ENCODE assay signal across 11 cellular contexts in genomic region chr16:3262517-3262916, GRCh38. TPM values are rescaled to one million over a fixed set of nuclear protein-coding genes. Genes with fewer than 3 reads are reported as not detected.
DNase-seq lines count a peak whose midpoint lies in the region; ATAC-seq and TF ChIP-seq lines count a peak whose summit lies in the region.
"Had no signal": no experiment of that assay in that cellular context is flagged by ENCODE, and none has a peak within 500 bp of the region (broad histone marks: within the 10 kb centered on the region; RNA-seq: fewer than 3 reads in every experiment).

No MANE protein-coding gene starts in this region.

- intact Hi-C loops in CD14-positive monocyte (cut with micrococcal nuclease) = loop anchor here in 1 of 2 donors (5.0 kb wide), 1 partner anchor 195 kb away; no protein-coding TSS in a partner anchor
- intact Hi-C loops in activated T-helper 1 cell treated with anti-CD3 and anti-CD28 coated beads, Interleukin-12 subunit alpha, Interleukin-12 subunit beta, Interleukin-2, Interleukin-4 antibody, amounts not matched to agents 30 ng/mL and 10 ng/mL and 1 ng/mL, durations not matched to agents 14 hours and 24 hours and 36 hours (cut with micrococcal nuclease) = loop anchor here (10.0 kb wide), 1 partner anchor 352 kb away; the partner anchor contains the start of gene SLX4
- intact Hi-C loops in left ventricle myocardium superior (cut with micrococcal nuclease) = no loop called here

- peaks cover 83% of the 10 kb centered on the region for H3K4me1 Mint-ChIP-seq in CD14-positive monocyte
- peaks cover 20% of the 10 kb centered on the region for H3K4me1 Mint-ChIP-seq in activated T-helper 1 cell treated with anti-CD3 and anti-CD28 coated beads, Interleukin-12 subunit alpha, Interleukin-12 subunit beta, Interleukin-2, Interleukin-4 antibody, amounts not matched to agents 30 ng/mL and 10 ng/mL and 1 ng/mL, durations not matched to agents 14 hours and 24 hours and 36 hours (ENCODE audit: low read depth)
- peaks cover 11 to 42% (median 34%) of the 10 kb centered on the region in 4 donors for H3K4me1 Mint-ChIP-seq in naive thymus-derived CD8-positive, alpha-beta T cell

- H3K36me3 Mint-ChIP-seq in CD14-positive monocyte = peaks cover 12 to 23% of the 10 kb centered on the region in 2 donors
- H3K36me3 Mint-ChIP-seq in activated T-helper 1 cell treated with anti-CD3 and anti-CD28 coated beads, Interleukin-12 subunit alpha, Interleukin-12 subunit beta, Interleukin-2, Interleukin-4 antibody, amounts not matched to agents 30 ng/mL and 10 ng/mL and 1 ng/mL, durations not matched to agents 14 hours and 24 hours and 36 hours (ENCODE audit: low read depth) = peaks cover 15% of the 10 kb centered on the region
- H3K36me3 Mint-ChIP-seq in naive thymus-derived CD8-positive, alpha-beta T cell = peaks cover 0 to 17% (median 10%) of the 10 kb centered on the region in 3 donors

- peaks cover 2 to 35% (median 12%) of the 10 kb centered on the region in 7 donors for H3K9me3 Mint-ChIP-seq in CD14-positive monocyte
- peaks cover 18% of the 10 kb centered on the region for H3K9me3 Mint-ChIP-seq in activated T-helper 1 cell treated with anti-CD3 and anti-CD28 coated beads, Interleukin-12 subunit alpha, Interleukin-12 subunit beta, Interleukin-2, Interleukin-4 antibody, amounts not matched to agents 30 ng/mL and 10 ng/mL and 1 ng/mL, durations not matched to agents 14 hours and 24 hours and 36 hours
- H3K9me3 Mint-ChIP-seq in naive thymus-derived CD8-positive, alpha-beta T cell = peaks cover 0 to 7% (median 0%) of the 10 kb centered on the region in 9 donors

- peak overlapping the region; percentile 83; the same call in 1 of the 2 replicates for H3K27ac ChIP-seq in DND-41 (ENCODE audit: low read length)

- TF ChIP-seq CTCF in CD14-positive monocyte (IDR thresholded peaks at IDR 0.05) = no peak
- no peak for TF ChIP-seq CTCF in DND-41 (IDR thresholded peaks at IDR 0.05; ENCODE audit: borderline replicate concordance, extremely low read depth, low read length, poor library complexity, severe bottlenecking)

- peaks cover 0 to 6% (median 0%) of the 10 kb centered on the region in 3 donors for H3K27me3 Mint-ChIP-seq in CD14-positive monocyte (ENCODE audit: low read depth in 3 of 3)
- H3K27me3 Mint-ChIP-seq in activated T-helper 1 cell treated with anti-CD3 and anti-CD28 coated beads, Interleukin-12 subunit alpha, Interleukin-12 subunit beta, Interleukin-2, Interleukin-4 antibody, amounts not matched to agents 30 ng/mL and 10 ng/mL and 1 ng/mL, durations not matched to agents 14 hours and 24 hours and 36 hours (ENCODE audit: insufficient read depth) = peaks cover 3% of the 10 kb centered on the region
- H3K27me3 Mint-ChIP-seq in naive thymus-derived CD8-positive, alpha-beta T cell = peaks cover 0 to 3% (median 0%) of the 10 kb centered on the region in 5 donors

- peak overlapping the region; percentile 73; the same call in 1 of the 2 replicates for H2AFZ ChIP-seq in DND-41 (ENCODE audit: low read depth, low read length)

- peak overlapping the region; percentile 96 to 100 (median 98) for H3K27ac Mint-ChIP-seq in CD14-positive monocyte
- H3K27ac Mint-ChIP-seq in activated T-helper 1 cell treated with anti-CD3 and anti-CD28 coated beads, Interleukin-12 subunit alpha, Interleukin-12 subunit beta, Interleukin-2, Interleukin-4 antibody, amounts not matched to agents 30 ng/mL and 10 ng/mL and 1 ng/mL, durations not matched to agents 14 hours and 24 hours and 36 hours = peak overlapping the region; percentile 47
- peak overlapping the region; percentile 96 to 99 (median 98) for H3K27ac Mint-ChIP-seq in naive thymus-derived CD8-positive, alpha-beta T cell

- DNase-seq in CD14-positive monocyte (ENCODE audit: low spot score) = no peak
- DNase-seq in DND-41 = no peak
- no peak for DNase-seq in activated T-helper 1 cell treated with anti-CD3 and anti-CD28 coated beads, Interleukin-12 subunit alpha, Interleukin-12 subunit beta, Interleukin-2, Interleukin-4 antibody, amounts not matched to agents 30 ng/mL and 10 ng/mL and 1 ng/mL, durations not matched to agents 14 hours and 24 hours and 36 hours (ENCODE audit: low spot score)
- DNase-seq in naive thymus-derived CD8-positive, alpha-beta T cell = no peak
- no peak for DNase-seq in left ventricle myocardium superior
- DNase-seq: activated CD8-positive, alpha-beta memory T cell treated with anti-CD3 and anti-CD28 coated beads, Interleukin-2, amount 50 U/mL, for 48 hours; islet precursor cell; NCI-H146; NCI-H524 treated with DMSO at 0.1 percent for 48 hours had no signal

- no peaks in the 10 kb centered on the region for H3K9me3 ChIP-seq in DND-41 (ENCODE audit: insufficient read depth, low read length, severe bottlenecking)

- no peak for ATAC-seq in DND-41 (ENCODE audit: insufficient read depth, low read depth)
- ATAC-seq in naive thymus-derived CD8-positive, alpha-beta T cell = no peak
- ATAC-seq in HG03565 (IDR thresholded peaks at IDR 0.05; ENCODE audit: unreplicated experiment) = no peak
- ATAC-seq in left ventricle myocardium superior = no peak
- no peak for ATAC-seq in HG03469 (IDR thresholded peaks at IDR 0.05; ENCODE audit: unreplicated experiment)

- peak overlapping the region; percentile 90 for H3K9ac ChIP-seq in DND-41 (ENCODE audit: low read depth, low read length)

- peaks cover 16% of the 10 kb centered on the region for H3K79me2 ChIP-seq in DND-41 (ENCODE audit: insufficient read depth, low read length)

- peak overlapping the region in 1 of 2 experiments; percentile 80; a peak in 2 of 4 replicates for H3K4me3 ChIP-seq in DND-41 (ENCODE audit: low read depth in 1 of 2, low read length in 2 of 2)

- peak overlapping the region; percentile 78 for H3K4me2 ChIP-seq in DND-41 (ENCODE audit: insufficient read depth, low read length)

- H3K27me3 ChIP-seq in DND-41 (ENCODE audit: insufficient read depth, low read length, poor library complexity) = no peaks in the 10 kb centered on the region

- POLR2A ChIA-PET in naive thymus-derived CD8-positive, alpha-beta T cell (lab: Charles Lee) = interaction anchor here (0.6 to 4.1 kb wide), 19 partner anchors 8 to 247 kb away, joined by 3 to 56 read pairs (median 6); partner anchors contain the start of genes TIGD7, TNFRSF12A, ZNF200 and ZNF263

- H3K4me3 Mint-ChIP-seq in CD14-positive monocyte = peak overlapping the region in 1 of 2 donors; percentile 39
- peak overlapping the region; percentile 89 for H3K4me3 Mint-ChIP-seq in activated T-helper 1 cell treated with anti-CD3 and anti-CD28 coated beads, Interleukin-12 subunit alpha, Interleukin-12 subunit beta, Interleukin-2, Interleukin-4 antibody, amounts not matched to agents 30 ng/mL and 10 ng/mL and 1 ng/mL, durations not matched to agents 14 hours and 24 hours and 36 hours
- peak overlapping the region; percentile 65 to 97 (median 88) for H3K4me3 Mint-ChIP-seq in naive thymus-derived CD8-positive, alpha-beta T cell

- no peaks in the 10 kb centered on the region for H4K20me1 ChIP-seq in DND-41 (ENCODE audit: insufficient read depth, low read length)

- peaks cover 11% of the 10 kb centered on the region for H3K36me3 ChIP-seq in DND-41 (ENCODE audit: insufficient read depth, low read length)

- H3K4me1 ChIP-seq in DND-41 (ENCODE audit: insufficient read depth, low read length) = peaks cover 32% of the 10 kb centered on the region

RNA-seq across cellular contexts. Expression of gene MEFV, which starts 6.1 kb away (rescaled TPM):
- 10 to 100 TPM; 37.7 to 73.2 TPM for polyA plus RNA-seq in CD14-positive monocyte
- total RNA-seq in activated T-helper 1 cell treated with anti-CD3 and anti-CD28 coated beads, Interleukin-12 subunit alpha, Interleukin-12 subunit beta, Interleukin-2, Interleukin-4 antibody, amounts not matched to agents 30 ng/mL and 10 ng/mL and 1 ng/mL, durations not matched to agents 14 hours and 24 hours and 36 hours = not detected in 2 replicates
- total RNA-seq in naive thymus-derived CD8-positive, alpha-beta T cell = under 1 TPM; 0.41 to 0.60 TPM
- polyA plus RNA-seq in naive thymus-derived CD8-positive, alpha-beta T cell = not detected
- 0.62 TPM for total RNA-seq in left ventricle myocardium superior

RNA-seq across cellular contexts. Expression of gene ZNF263, which starts 20.8 kb away (rescaled TPM):
- 10 to 100 TPM; 11.5 to 21.5 TPM for polyA plus RNA-seq in CD14-positive monocyte
- total RNA-seq in activated T-helper 1 cell treated with anti-CD3 and anti-CD28 coated beads, Interleukin-12 subunit alpha, Interleukin-12 subunit beta, Interleukin-2, Interleukin-4 antibody, amounts not matched to agents 30 ng/mL and 10 ng/mL and 1 ng/mL, durations not matched to agents 14 hours and 24 hours and 36 hours = 25.5 and 27.8 TPM in 2 replicates
- 10 to 100 TPM; 53.5 to 60.1 TPM for total RNA-seq in naive thymus-derived CD8-positive, alpha-beta T cell
- 10 to 100 TPM; 33.9 to 62.2 (median 54.2) TPM for polyA plus RNA-seq in naive thymus-derived CD8-positive, alpha-beta T cell
- total RNA-seq in left ventricle myocardium superior = 7.8 TPM

RNA-seq across cellular contexts. Expression of gene ZNF200, which starts 27.6 kb away (rescaled TPM):
- polyA plus RNA-seq in CD14-positive monocyte = 1 to 10 TPM; 2.0 to 2.8 TPM
- total RNA-seq in activated T-helper 1 cell treated with anti-CD3 and anti-CD28 coated beads, Interleukin-12 subunit alpha, Interleukin-12 subunit beta, Interleukin-2, Interleukin-4 antibody, amounts not matched to agents 30 ng/mL and 10 ng/mL and 1 ng/mL, durations not matched to agents 14 hours and 24 hours and 36 hours = 13.6 and 15.8 TPM in 2 replicates
- total RNA-seq in naive thymus-derived CD8-positive, alpha-beta T cell = 10 to 100 TPM; 24.5 to 25.8 TPM
- polyA plus RNA-seq in naive thymus-derived CD8-positive, alpha-beta T cell = 10 to 100 TPM in 2 of 3 donors, 1 to 10 TPM in 1; 6.8 to 14.3 (median 13.9) TPM
- 5.7 TPM for total RNA-seq in left ventricle myocardium superior

RNA-seq across cellular contexts. Expression of gene TIGD7, which starts 42.7 kb away (rescaled TPM):
- polyA plus RNA-seq in CD14-positive monocyte = 1 to 10 TPM in 1 of 2 donors, under 1 TPM in 1; 0.32 to 1.4 TPM
- total RNA-seq in activated T-helper 1 cell treated with anti-CD3 and anti-CD28 coated beads, Interleukin-12 subunit alpha, Interleukin-12 subunit beta, Interleukin-2, Interleukin-4 antibody, amounts not matched to agents 30 ng/mL and 10 ng/mL and 1 ng/mL, durations not matched to agents 14 hours and 24 hours and 36 hours = 2.0 and 3.1 TPM in 2 replicates
- total RNA-seq in naive thymus-derived CD8-positive, alpha-beta T cell = 10 to 100 TPM; 12.6 to 15.6 TPM
- polyA plus RNA-seq in naive thymus-derived CD8-positive, alpha-beta T cell = 1 to 10 TPM; 5.8 to 7.0 (median 5.8) TPM
- total RNA-seq in left ventricle myocardium superior = 7.6 TPM

RNA-seq across cellular contexts. Expression of gene ZNF75A, which starts 42.8 kb away (rescaled TPM):
- polyA plus RNA-seq in CD14-positive monocyte = 1 to 10 TPM; 2.3 to 2.8 TPM
- 26.5 and 27.6 TPM in 2 replicates for total RNA-seq in activated T-helper 1 cell treated with anti-CD3 and anti-CD28 coated beads, Interleukin-12 subunit alpha, Interleukin-12 subunit beta, Interleukin-2, Interleukin-4 antibody, amounts not matched to agents 30 ng/mL and 10 ng/mL and 1 ng/mL, durations not matched to agents 14 hours and 24 hours and 36 hours
- total RNA-seq in naive thymus-derived CD8-positive, alpha-beta T cell = 100 to 1,000 TPM; 117 to 128 TPM
- polyA plus RNA-seq in naive thymus-derived CD8-positive, alpha-beta T cell = 10 to 100 TPM; 18.2 to 32.3 (median 23.6) TPM
- 21.1 TPM for total RNA-seq in left ventricle myocardium superior

Comparison
In these comparisons a context has a peak if more than half of its experiments do, and no peak if none do; other contexts are left out.
1. H3K27ac Mint-ChIP-seq: peak in every context shown above with its lines; median percentile 98 in CD14-positive monocyte; 98 in naive thymus-derived CD8-positive, alpha-beta T cell; 47 in activated T-helper 1 cell treated with anti-CD3 and anti-CD28 coated beads, Interleukin-12 subunit alpha, Interleukin-12 subunit beta, Interleukin-2, Interleukin-4 antibody, amounts not matched to agents 30 ng/mL and 10 ng/mL and 1 ng/mL, durations not matched to agents 14 hours and 24 hours and 36 hours.